16 cellular contexts compared by ENCODE assay signal in genomic region chr6:111982681-111983080, GRCh38.
DNase-seq lines count a peak whose midpoint lies in the region; TF ChIP-seq lines count a peak whose summit lies in the region.
"Had no signal": no experiment of that assay in that cellular context is flagged by ENCODE, and none has a peak within 500 bp of the region (broad histone marks: within the 10 kb centered on the region; RNA-seq: fewer than 3 reads in every experiment).

No MANE protein-coding gene starts in this region.

- H3K18ac ChIP-seq in mesenchymal stem cell (ENCODE audit: low read depth in 1 of 2, low read length in 2 of 2): no peak overlapping the region

- H2AFZ ChIP-seq in mesenchymal stem cell (ENCODE audit: low read depth, low read length): no peak overlapping the region

- no peak overlapping the region for H3K4me2 ChIP-seq in mesenchymal stem cell (ENCODE audit: low read length, poor library complexity, severe bottlenecking)

- intact Hi-C loops in ascending aorta (cut with DNase I): no loop called here

- H3K9ac ChIP-seq in mesenchymal stem cell (ENCODE audit: low read length): no peak overlapping the region

- 100% methylated on average over 1 of the region's 1 CpG for WGBS in mesenchymal stem cell

- no peaks in the 10 kb centered on the region for H3K9me3 ChIP-seq in mesenchymal stem cell (ENCODE audit: control insufficient read depth, low read length)
- H3K9me3 ChIP-seq in ascending aorta: no peaks in the 10 kb centered on the region
- H3K9me3 ChIP-seq: neutrophil had no signal

- H2BK5ac ChIP-seq in mesenchymal stem cell (ENCODE audit: low read depth, low read length, poor library complexity, severe bottlenecking): no peak overlapping the region

- H3K4ac ChIP-seq in mesenchymal stem cell (ENCODE audit: low read depth in 1 of 2, low read length in 2 of 2): no peak overlapping the region

- no peak overlapping the region for H3K23ac ChIP-seq in mesenchymal stem cell (ENCODE audit: low read length in 2 of 2)

- H2BK120ac ChIP-seq in mesenchymal stem cell (ENCODE audit: low read depth, low read length): no peak overlapping the region

- H3K27me3 ChIP-seq in mesenchymal stem cell (ENCODE audit: control insufficient read depth in 1 of 2, insufficient read depth in 1 of 2, low read length in 2 of 2): no peaks in the 10 kb centered on the region
- H3K27me3 ChIP-seq in ascending aorta: no peaks in the 10 kb centered on the region
- H3K27me3 ChIP-seq: neutrophil had no signal

- H4K91ac ChIP-seq in mesenchymal stem cell (ENCODE audit: low read length): no peak overlapping the region

- no peak overlapping the region for H3K14ac ChIP-seq in mesenchymal stem cell (ENCODE audit: low read length in 2 of 2)

- no peak overlapping the region for H4K8ac ChIP-seq in mesenchymal stem cell (ENCODE audit: low read length)

- H3K4me3 ChIP-seq in mesenchymal stem cell (ENCODE audit: insufficient read depth in 1 of 2, low read depth in 1 of 2, low read length in 2 of 2) (no peak overlapping the region), ascending aorta (no peak overlapping the region)

- no peak overlapping the region for H2BK12ac ChIP-seq in mesenchymal stem cell (ENCODE audit: low read length in 2 of 2)

- no peak for TF ChIP-seq CTCF in ascending aorta (IDR thresholded peaks at IDR 0.05)

- H3K4me1 ChIP-seq in mesenchymal stem cell (ENCODE audit: control insufficient read depth, insufficient read depth, low read depth, low read length): no peaks in the 10 kb centered on the region
- no peaks in the 10 kb centered on the region for H3K4me1 ChIP-seq in ascending aorta

- H3K79me1 ChIP-seq in mesenchymal stem cell (replicated peaks; ENCODE audit: low read length, poor library complexity, severe bottlenecking): no peaks in the 10 kb centered on the region

- DNase-seq in DMS79 treated with DMSO at 0.1 percent for 48 hours (lab: John Stamatoyannopoulos, UW) (peak; percentile 17), DMS79 (lab: John Stamatoyannopoulos, UW) (no peak), HPDE6-E6E7 (ENCODE audit: extremely low spot score) (peak; percentile 20), SW480 (ENCODE audit: low spot score) (peak; percentile 96), mesenchymal stem cell (no peak), activated gamma-delta T cell treated with Interleukin-2 at 50 U/mL for 16 hours (no peak), ascending aorta (ENCODE audit: low spot score in 2 of 2) (no peak), CD1c-positive myeloid dendritic cell (ENCODE audit: extremely low spot score) (no peak)
- DNase-seq: activated CD4-positive, alpha-beta T cell treated with anti-CD3 and anti-CD28 coated beads, Interleukin-2, amount 10 ng/mL, durations not matched to agents 24 days and 14 days; activated CD8-positive, alpha-beta memory T cell treated with anti-CD3 and anti-CD28 coated beads, Interleukin-2, amount 10 ng/mL, durations not matched to agents 7 days and 5 days; foreskin fibroblast; NCI-H1694; NCI-H524; SHP77 treated with DMSO at 0.1 percent for 48 hours had no signal

- H2BK15ac ChIP-seq in mesenchymal stem cell (ENCODE audit: low read depth, poor library complexity, severe bottlenecking): peak overlapping the region; percentile 36

- no peaks in the 10 kb centered on the region for H3K36me3 ChIP-seq in mesenchymal stem cell (ENCODE audit: control insufficient read depth in 1 of 2, insufficient read depth in 2 of 2, low read depth in 1 of 2, low read length in 2 of 2)
- no peaks in the 10 kb centered on the region for H3K36me3 ChIP-seq in ascending aorta
- H3K36me3 ChIP-seq: neutrophil had no signal

- no peak overlapping the region for H2AK5ac ChIP-seq in mesenchymal stem cell (ENCODE audit: low read length, severe bottlenecking)

- H3K27ac ChIP-seq in mesenchymal stem cell (ENCODE audit: low read length, poor library complexity, severe bottlenecking): no peak overlapping the region
- H3K27ac ChIP-seq in ascending aorta: no peak overlapping the region
- H3K27ac ChIP-seq: 22Rv1, neutrophil had no signal

Comparison
In these comparisons a context has a peak if more than half of its experiments do, and no peak if none do; other contexts are left out.
1. DNase-seq: peak in DMS79 treated with DMSO at 0.1 percent for 48 hours (single experiment), HPDE6-E6E7 (single experiment) and SW480 (single experiment); none in DMS79 (single experiment), mesenchymal stem cell (single experiment), activated gamma-delta T cell treated with Interleukin-2 at 50 U/mL for 16 hours (single experiment), ascending aorta (0 of 2) and CD1c-positive myeloid dendritic cell (single experiment).